Comparison of ENCODE assay signal across 11 cellular contexts in the genomic region with DNA sequence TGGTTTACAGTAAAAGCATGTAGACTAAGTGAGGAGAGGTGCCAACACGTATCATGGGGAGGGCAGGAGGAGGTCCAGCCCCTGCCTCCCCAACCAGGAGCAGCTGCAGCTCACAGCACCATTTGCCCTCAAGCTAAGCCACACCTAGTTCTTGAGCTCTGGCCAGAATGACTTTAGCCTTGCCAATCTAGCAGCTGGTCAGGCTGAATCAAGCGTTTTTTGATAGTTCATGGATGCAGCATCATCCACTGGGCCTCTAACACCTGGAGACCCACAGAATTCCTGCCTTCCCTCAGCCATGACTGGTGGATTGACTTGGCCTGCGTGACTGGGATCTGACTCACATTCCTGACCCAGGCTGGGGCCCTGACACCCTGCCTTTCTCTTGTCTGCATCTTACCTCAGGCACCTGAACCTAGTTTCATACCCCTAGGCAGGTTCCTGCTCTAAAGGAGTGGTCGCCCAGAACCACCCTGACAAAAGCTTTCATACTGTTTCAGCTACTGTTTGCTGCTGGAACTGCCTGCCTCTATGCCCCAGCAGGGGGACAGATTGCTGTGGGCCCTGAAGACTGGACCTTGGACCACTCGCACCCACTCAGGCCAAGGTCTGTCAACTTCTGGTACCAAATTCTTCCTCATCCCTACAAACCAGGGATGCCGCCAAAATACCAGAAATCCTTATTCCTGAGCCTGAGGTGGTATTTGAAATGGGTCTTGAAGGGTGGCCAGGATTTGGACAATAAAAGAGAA.
DNase-seq lines count a peak whose midpoint lies in the region; ATAC-seq, FAIRE-seq and TF ChIP-seq lines count a peak whose summit lies in the region.
"Had no signal": no experiment of that assay in that cellular context is flagged by ENCODE, and none has a peak within 500 bp of the region (broad histone marks: within the 10 kb centered on the region; RNA-seq: fewer than 3 reads in every experiment).

No MANE protein-coding gene starts in this region.

- peaks cover 3% of the 10 kb centered on the region for H3K27me3 ChIP-seq in astrocyte (ENCODE audit: insufficient read depth, low read length)

- no peaks in the 10 kb centered on the region for H3K36me3 ChIP-seq in astrocyte (ENCODE audit: insufficient read depth, low read length)

- no peaks in the 10 kb centered on the region for H3K9me3 Mint-ChIP-seq in astrocyte (ENCODE audit: unreplicated experiment)
- no peaks in the 10 kb centered on the region for H3K9me3 Mint-ChIP-seq in T-helper 2 cell treated with Interferon-gamma antibody and Interleukin-4, amounts not matched to agents 5 μg/mL and 100 μg/mL, for 36 hours

- no peaks in the 10 kb centered on the region for H3K4me1 ChIP-seq in astrocyte (ENCODE audit: insufficient read depth, low read length)

- H3K4me2 ChIP-seq in astrocyte (ENCODE audit: low read length) = no peak overlapping the region

- peaks cover 12% of the 10 kb centered on the region for H3K4me1 Mint-ChIP-seq in astrocyte (ENCODE audit: low read depth, unreplicated experiment)
- H3K4me1 Mint-ChIP-seq in T-helper 2 cell treated with Interferon-gamma antibody and Interleukin-4, amounts not matched to agents 5 μg/mL and 100 μg/mL, for 36 hours (ENCODE audit: low read depth) = no peaks in the 10 kb centered on the region

- no peaks in the 10 kb centered on the region for H4K20me1 ChIP-seq in astrocyte (ENCODE audit: insufficient read depth, low read length)

- H3K9ac ChIP-seq in astrocyte (ENCODE audit: low read length) = no peak overlapping the region

- H3K27ac Mint-ChIP-seq in astrocyte (ENCODE audit: unreplicated experiment) = no peak overlapping the region
- H3K27ac Mint-ChIP-seq in T-helper 2 cell treated with Interferon-gamma antibody and Interleukin-4, amounts not matched to agents 5 μg/mL and 100 μg/mL, for 36 hours = no peak overlapping the region

- no peak for TF ChIP-seq CTCF in astrocyte (IDR thresholded peaks at IDR 0.05; ENCODE audit: insufficient read depth, low read depth, low read length)

- DNase-seq in DMS153 treated with DMSO at 0.1 percent for 48 hours (lab: John Stamatoyannopoulos, UW; ENCODE audit: unreplicated experiment) (peak; percentile 27), NCI-H146 (lab: John Stamatoyannopoulos, UW) (peak; percentile 86), astrocyte (ENCODE audit: low read depth) (peak; percentile 4), myocyte (ENCODE audit: low read depth) (peak; percentile 99), NCI-H82 treated with DMSO at 0.1 percent for 48 hours (lab: John Stamatoyannopoulos, UW; ENCODE audit: unreplicated experiment) (no peak)
- DNase-seq in T-helper 2 cell treated with Interferon-gamma antibody and Interleukin-4, amounts not matched to agents 5 μg/mL and 100 μg/mL, for 36 hours (ENCODE audit: low spot score) = no peak
- DNase-seq: KBM-7 had no signal

- no peak for FAIRE-seq in astrocyte (lab: Jason Lieb, UNC)
- FAIRE-seq: D721Med, endothelial cell of umbilical vein had no signal

- ATAC-seq in HG03039 (IDR thresholded peaks at IDR 0.05; ENCODE audit: unreplicated experiment) (no peak), HG02678 (IDR thresholded peaks at IDR 0.05; ENCODE audit: unreplicated experiment) (no peak)

- H3K27ac ChIP-seq in astrocyte (ENCODE audit: low read depth, low read length) = no peak overlapping the region

- no peak overlapping the region for H3K4me3 ChIP-seq in astrocyte (ENCODE audit: insufficient read depth, low read depth, low read length)

- H3K36me3 Mint-ChIP-seq in astrocyte (ENCODE audit: low read depth, unreplicated experiment) = no peaks in the 10 kb centered on the region
- H3K36me3 Mint-ChIP-seq in T-helper 2 cell treated with Interferon-gamma antibody and Interleukin-4, amounts not matched to agents 5 μg/mL and 100 μg/mL, for 36 hours (ENCODE audit: low read depth) = no peaks in the 10 kb centered on the region

- H2AFZ ChIP-seq in astrocyte (ENCODE audit: low read depth, low read length) = no peak overlapping the region

- peaks cover 2% of the 10 kb centered on the region for H3K27me3 Mint-ChIP-seq in astrocyte (ENCODE audit: low read depth, unreplicated experiment)
- peaks cover 13% of the 10 kb centered on the region for H3K27me3 Mint-ChIP-seq in T-helper 2 cell treated with Interferon-gamma antibody and Interleukin-4, amounts not matched to agents 5 μg/mL and 100 μg/mL, for 36 hours (ENCODE audit: low read depth)

- no peaks in the 10 kb centered on the region for H3K9me3 ChIP-seq in astrocyte (ENCODE audit: insufficient read depth, low read depth, low read length)

- no peak overlapping the region for H3K4me3 Mint-ChIP-seq in astrocyte (ENCODE audit: unreplicated experiment)
- no peak overlapping the region for H3K4me3 Mint-ChIP-seq in T-helper 2 cell treated with Interferon-gamma antibody and Interleukin-4, amounts not matched to agents 5 μg/mL and 100 μg/mL, for 36 hours

- H3K79me2 ChIP-seq in astrocyte (ENCODE audit: insufficient read depth, low read length) = no peaks in the 10 kb centered on the region

Comparison
In these comparisons a context has a peak if more than half of its experiments do, and no peak if none do; other contexts are left out.
1. DNase-seq: peak in DMS153 treated with DMSO at 0.1 percent for 48 hours (single experiment), NCI-H146 (single experiment), astrocyte (single experiment) and myocyte (single experiment); none in NCI-H82 treated with DMSO at 0.1 percent for 48 hours (single experiment) and T-helper 2 cell treated with Interferon-gamma antibody and Interleukin-4, amounts not matched to agents 5 μg/mL and 100 μg/mL, for 36 hours (single experiment).